In the genomic region with DNA sequence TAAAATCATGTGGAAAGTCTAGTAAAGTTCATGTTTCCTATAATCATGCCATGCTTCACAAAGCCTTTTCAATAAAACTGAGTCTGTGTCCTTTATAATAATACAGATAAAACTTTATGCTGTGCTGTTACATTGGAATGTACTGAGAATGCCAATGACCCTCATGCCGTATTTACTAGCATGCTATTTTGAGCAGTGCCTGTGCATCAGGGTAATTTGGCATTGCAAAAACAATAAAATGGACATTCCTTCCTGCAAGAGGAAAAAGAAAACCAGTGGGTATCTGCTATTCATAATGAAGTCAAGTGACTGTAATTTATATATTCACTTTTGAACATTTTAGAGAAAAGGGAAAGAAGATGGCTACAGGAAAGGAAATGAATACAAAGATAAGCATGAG, we compare ENCODE assay signal across 19 cellular contexts.
DNase-seq lines count a peak whose midpoint lies in the region; ATAC-seq and TF ChIP-seq lines count a peak whose summit lies in the region.
"Had no signal": no experiment of that assay in that cellular context is flagged by ENCODE, and none has a peak within 500 bp of the region (broad histone marks: within the 10 kb centered on the region; RNA-seq: fewer than 3 reads in every experiment).

No MANE protein-coding gene starts in this region.

- 23% methylated on average over 1 of the region's 1 CpG for WGBS in right cardiac atrium

- TF ChIP-seq CTCF in fibroblast of villous mesenchyme (IDR thresholded peaks at IDR 0.05; ENCODE audit: insufficient read depth, low read depth, low read length) (no peak), ascending aorta (IDR thresholded peaks at IDR 0.05) (no peak)

- H3K9me3 ChIP-seq in right cardiac atrium (ENCODE audit: control insufficient read depth, low read length): no peaks in the 10 kb centered on the region
- H3K9me3 ChIP-seq in adipocyte (ENCODE audit: control insufficient read depth, low read length): no peaks in the 10 kb centered on the region
- H3K9me3 ChIP-seq in ascending aorta: no peaks in the 10 kb centered on the region

- H3K27ac ChIP-seq in right cardiac atrium (ENCODE audit: low read length): no peak overlapping the region
- H3K27ac ChIP-seq in ascending aorta: no peak overlapping the region

- intact Hi-C loops in left ventricle myocardium superior (cut with micrococcal nuclease) (no loop called here), right cardiac atrium (cut with DNase I) (no loop called here), ascending aorta (cut with DNase I) (no loop called here)

- H3K27me3 ChIP-seq in right cardiac atrium (ENCODE audit: control insufficient read depth, insufficient read depth) (no peaks in the 10 kb centered on the region), adipocyte (replicated peaks; ENCODE audit: control insufficient read depth, insufficient read depth, low read length) (no peaks in the 10 kb centered on the region), ascending aorta (no peaks in the 10 kb centered on the region)

- H3K4me3 ChIP-seq in right cardiac atrium (ENCODE audit: low read length) (no peak overlapping the region), adipocyte (ENCODE audit: low read length) (peak overlapping the region; percentile 18), fibroblast of villous mesenchyme (ENCODE audit: low read depth, low read length) (no peak overlapping the region), ascending aorta (no peak overlapping the region)

- H3K4me1 ChIP-seq in right cardiac atrium (ENCODE audit: control insufficient read depth, insufficient read depth, low read length) (no peaks in the 10 kb centered on the region), adipocyte (ENCODE audit: control insufficient read depth, insufficient read depth, low read length) (peaks cover 38% of the 10 kb centered on the region), ascending aorta (no peaks in the 10 kb centered on the region)

- DNase-seq in left ventricle myocardium superior (no peak), right cardiac atrium (no peak), adipocyte (ENCODE audit: low read depth) (peak; percentile 74), fibroblast of villous mesenchyme (ENCODE audit: low read depth) (peak; percentile 44), NCI-H82 (lab: John Stamatoyannopoulos, UW) (no peak), ascending aorta (ENCODE audit: low spot score in 2 of 2) (no peak), DMS153 (lab: John Stamatoyannopoulos, UW) (no peak)
- DNase-seq in activated CD4-positive, alpha-beta T cell treated with anti-CD3 and anti-CD28 coated beads, Interleukin-2, amount 50 U/mL, for 48 hours: no peak
- DNase-seq: activated CD4-positive, CD25-positive, alpha-beta regulatory T cell; activated gamma-delta T cell treated with Interleukin-2 at 50 U/mL for 16 hours; Calu3; endodermal cell; glutamatergic neuron; islet precursor cell; NCI-H2081; NCI-H526 treated with DMSO at 0.1 percent for 48 hours; nucleus accumbens; stimulated activated naive CD8-positive, alpha-beta T cell treated with anti-CD3 and anti-CD28 coated beads, Interleukin-15, amount 100 ng/mL, for 72 hours; T-cell had no signal

- peak; percentile 28 for ATAC-seq in left ventricle myocardium superior
- ATAC-seq in right cardiac atrium: no peak
- ATAC-seq: stimulated activated naive CD8-positive, alpha-beta T cell treated with anti-CD3 and anti-CD28 coated beads, Interleukin-15, amount 100 ng/mL, for 72 hours; T-cell had no signal

- H3K36me3 ChIP-seq in adipocyte (ENCODE audit: control insufficient read depth, insufficient read depth, low read length, severe bottlenecking): no peaks in the 10 kb centered on the region
- H3K36me3 ChIP-seq in ascending aorta: no peaks in the 10 kb centered on the region

- H3K9ac ChIP-seq in adipocyte (ENCODE audit: low read length): no peak overlapping the region

Comparison
In these comparisons a context has a peak if more than half of its experiments do, and no peak if none do; other contexts are left out.
1. DNase-seq: peak in adipocyte (single experiment) and fibroblast of villous mesenchyme (single experiment); none in left ventricle myocardium superior (single experiment), right cardiac atrium (0 of 3), NCI-H82 (single experiment), ascending aorta (0 of 2), DMS153 (single experiment) and activated CD4-positive, alpha-beta T cell treated with anti-CD3 and anti-CD28 coated beads, Interleukin-2, amount 50 U/mL, for 48 hours (0 of 2).